ENCODE assay signal across 11 cellular contexts in the genomic region with DNA sequence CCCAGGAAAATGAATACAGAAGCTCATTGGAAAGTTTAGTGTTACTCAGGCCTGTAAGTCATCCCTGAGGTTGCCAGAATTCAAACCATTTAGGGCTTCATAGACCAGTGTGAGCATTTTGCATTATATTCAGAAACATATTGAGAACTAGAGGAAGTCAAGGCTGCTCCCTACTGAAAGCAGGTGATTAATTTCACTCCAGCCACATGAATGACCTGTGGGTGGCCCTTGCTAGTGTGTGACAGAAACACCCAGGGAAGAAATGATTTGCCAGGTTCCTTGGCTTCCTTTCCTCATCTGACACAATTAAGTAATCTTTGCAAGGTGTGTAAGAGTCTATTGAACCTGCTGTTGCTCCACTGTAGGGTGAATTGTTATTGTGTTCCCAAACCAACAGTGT.
DNase-seq lines count a peak whose midpoint lies in the region; ATAC-seq and TF ChIP-seq lines count a peak whose summit lies in the region.
"Had no signal": no experiment of that assay in that cellular context is flagged by ENCODE, and none has a peak within 500 bp of the region (broad histone marks: within the 10 kb centered on the region; RNA-seq: fewer than 3 reads in every experiment).

No MANE protein-coding gene starts in this region.

- no peak for TF ChIP-seq CTCF in activated CD8-positive, alpha-beta T cell treated with anti-CD3 and anti-CD28 coated beads for 36 hours (IDR thresholded peaks at IDR 0.05)

- no peaks in the 10 kb centered on the region for H3K36me3 Mint-ChIP-seq in activated CD8-positive, alpha-beta T cell treated with anti-CD3 and anti-CD28 coated beads for 36 hours (ENCODE audit: low read depth)
- no peaks in the 10 kb centered on the region for H3K36me3 Mint-ChIP-seq in activated CD8-positive, alpha-beta T cell treated with anti-CD3 and anti-CD28 coated beads, Interleukin-2, amount 10 ng/mL, durations not matched to agents 7 days and 5 days (ENCODE audit: low read depth)

- H3K4me3 Mint-ChIP-seq in activated CD8-positive, alpha-beta T cell treated with anti-CD3 and anti-CD28 coated beads for 36 hours: no peak overlapping the region
- no peak overlapping the region for H3K4me3 Mint-ChIP-seq in activated CD8-positive, alpha-beta T cell treated with anti-CD3 and anti-CD28 coated beads, Interleukin-2, amount 10 ng/mL, durations not matched to agents 7 days and 5 days
- H3K4me3 Mint-ChIP-seq: central memory CD8-positive, alpha-beta T cell had no signal

- POLR2A ChIA-PET in activated CD8-positive, alpha-beta T cell treated with anti-CD3 and anti-CD28 coated beads for 36 hours (lab: Charles Lee): no interaction called here
- POLR2A ChIA-PET in activated CD8-positive, alpha-beta T cell treated with anti-CD3 and anti-CD28 coated beads, Interleukin-2, amount 10 ng/mL, durations not matched to agents 7 days and 5 days (lab: Charles Lee): no interaction called here

- no peak overlapping the region for H3K27ac Mint-ChIP-seq in activated CD8-positive, alpha-beta T cell treated with anti-CD3 and anti-CD28 coated beads for 36 hours
- H3K27ac Mint-ChIP-seq in activated CD8-positive, alpha-beta T cell treated with anti-CD3 and anti-CD28 coated beads, Interleukin-2, amount 10 ng/mL, durations not matched to agents 7 days and 5 days: no peak overlapping the region

- no peaks in the 10 kb centered on the region for H3K9me3 Mint-ChIP-seq in activated CD8-positive, alpha-beta T cell treated with anti-CD3 and anti-CD28 coated beads for 36 hours
- no peaks in the 10 kb centered on the region for H3K9me3 Mint-ChIP-seq in activated CD8-positive, alpha-beta T cell treated with anti-CD3 and anti-CD28 coated beads, Interleukin-2, amount 10 ng/mL, durations not matched to agents 7 days and 5 days (ENCODE audit: insufficient read depth)
- H3K9me3 Mint-ChIP-seq: central memory CD8-positive, alpha-beta T cell had no signal

- peaks cover 2% of the 10 kb centered on the region for H3K4me1 Mint-ChIP-seq in activated CD8-positive, alpha-beta T cell treated with anti-CD3 and anti-CD28 coated beads for 36 hours (ENCODE audit: low read depth)
- no peaks in the 10 kb centered on the region for H3K4me1 Mint-ChIP-seq in activated CD8-positive, alpha-beta T cell treated with anti-CD3 and anti-CD28 coated beads, Interleukin-2, amount 10 ng/mL, durations not matched to agents 7 days and 5 days (ENCODE audit: low read depth)
- H3K4me1 Mint-ChIP-seq: central memory CD8-positive, alpha-beta T cell had no signal

- CTCF ChIA-PET in activated CD8-positive, alpha-beta T cell treated with anti-CD3 and anti-CD28 coated beads for 36 hours (lab: Charles Lee): no interaction called here
- CTCF ChIA-PET in activated CD8-positive, alpha-beta T cell treated with anti-CD3 and anti-CD28 coated beads, Interleukin-2, amount 10 ng/mL, durations not matched to agents 7 days and 5 days (lab: Charles Lee): interaction anchor here (1.1 kb wide), 1 partner anchor 8 kb away, joined by 4 read pairs; no protein-coding TSS in a partner anchor

- intact Hi-C loops in activated CD8-positive, alpha-beta T cell treated with anti-CD3 and anti-CD28 coated beads for 36 hours (cut with micrococcal nuclease): no loop called here

- DNase-seq in activated CD8-positive, alpha-beta T cell treated with anti-CD3 and anti-CD28 coated beads for 36 hours: peak; percentile 37
- no peak for DNase-seq in activated CD8-positive, alpha-beta T cell treated with anti-CD3 and anti-CD28 coated beads, Interleukin-2, amount 10 ng/mL, durations not matched to agents 7 days and 5 days
- DNase-seq in stromal cell of bone marrow (ENCODE audit: low read depth) (peak; percentile 26), hippocampal formation (lab: John Stamatoyannopoulos, UW) (no peak), NCI-H748 treated with DMSO at 0.1 percent for 48 hours (lab: John Stamatoyannopoulos, UW) (no peak), glomerular visceral epithelial cell (ENCODE audit: extremely low spot score) (no peak)
- DNase-seq: gastrocnemius medialis, NCI-H1694 treated with DMSO at 0.1 percent for 48 hours had no signal

- peak; percentile 37 for ATAC-seq in activated CD8-positive, alpha-beta T cell treated with anti-CD3 and anti-CD28 coated beads for 36 hours
- no peak for ATAC-seq in activated CD8-positive, alpha-beta T cell treated with anti-CD3 and anti-CD28 coated beads, Interleukin-2, amount 10 ng/mL, durations not matched to agents 7 days and 5 days
- ATAC-seq in GM21526 (IDR thresholded peaks at IDR 0.05; ENCODE audit: low FRiP score, unreplicated experiment) (peak; percentile 75), HG03139 (IDR thresholded peaks at IDR 0.05; ENCODE audit: unreplicated experiment) (peak; percentile 67)
- ATAC-seq: gastrocnemius medialis had no signal

- peaks cover 20% of the 10 kb centered on the region for H3K27me3 Mint-ChIP-seq in activated CD8-positive, alpha-beta T cell treated with anti-CD3 and anti-CD28 coated beads for 36 hours
- peaks cover 19% of the 10 kb centered on the region for H3K27me3 Mint-ChIP-seq in activated CD8-positive, alpha-beta T cell treated with anti-CD3 and anti-CD28 coated beads, Interleukin-2, amount 10 ng/mL, durations not matched to agents 7 days and 5 days (ENCODE audit: low read depth)

Comparison
In these comparisons a context has a peak if more than half of its experiments do, and no peak if none do; other contexts are left out.
1. DNase-seq: peak in activated CD8-positive, alpha-beta T cell treated with anti-CD3 and anti-CD28 coated beads for 36 hours (single experiment) and stromal cell of bone marrow (single experiment); none in activated CD8-positive, alpha-beta T cell treated with anti-CD3 and anti-CD28 coated beads, Interleukin-2, amount 10 ng/mL, durations not matched to agents 7 days and 5 days (single experiment), hippocampal formation (0 of 2), NCI-H748 treated with DMSO at 0.1 percent for 48 hours (single experiment) and glomerular visceral epithelial cell (single experiment).